Comparison of ENCODE assay signal across 16 cellular contexts in genomic region chr4:146063143-146063542, GRCh38.
DNase-seq lines count a peak whose midpoint lies in the region; ATAC-seq and TF ChIP-seq lines count a peak whose summit lies in the region.
"Had no signal": no experiment of that assay in that cellular context is flagged by ENCODE, and none has a peak within 500 bp of the region (broad histone marks: within the 10 kb centered on the region; RNA-seq: fewer than 3 reads in every experiment).

No MANE protein-coding gene starts in this region.

- DNase-seq in fibroblast of peridontal ligament (ENCODE audit: extremely low read depth) (peak; percentile 26), foreskin melanocyte (no peak), NCI-H510A (lab: John Stamatoyannopoulos, UW) (no peak), adrenal gland (no peak)
- DNase-seq: esophagus squamous epithelium; heart left ventricle; mammary epithelial cell; naive thymus-derived CD4-positive, alpha-beta T cell; NCI-H1930; NCI-H526; small intestine had no signal

- no peaks in the 10 kb centered on the region for H3K36me3 ChIP-seq in adrenal gland (replicated peaks in 1 of 2)
- H3K36me3 ChIP-seq: esophagus squamous epithelium, heart left ventricle had no signal

- peak; percentile 29 for ATAC-seq in GM18498 (IDR thresholded peaks at IDR 0.05; ENCODE audit: unreplicated experiment)
- peak; percentile 23 for ATAC-seq in GM21367 (IDR thresholded peaks at IDR 0.05; ENCODE audit: unreplicated experiment)
- peak; percentile 33 for ATAC-seq in HG03064 (IDR thresholded peaks at IDR 0.05; ENCODE audit: low read depth, unreplicated experiment)
- no peak for ATAC-seq in GM19328 (IDR thresholded peaks at IDR 0.05; ENCODE audit: unreplicated experiment)
- ATAC-seq: heart left ventricle; naive thymus-derived CD4-positive, alpha-beta T cell had no signal

- no peaks in the 10 kb centered on the region for H3K27me3 ChIP-seq in adrenal gland

- intact Hi-C loops in adrenal gland (cut with DNase I), result no loop called here

- H3K4me1 ChIP-seq in adrenal gland (replicated peaks in 1 of 2), result no peaks in the 10 kb centered on the region
- H3K4me1 ChIP-seq: esophagus squamous epithelium had no signal

- H3K4me3 ChIP-seq in adrenal gland, result no peak overlapping the region
- H3K4me3 ChIP-seq: esophagus squamous epithelium, heart left ventricle had no signal

- TF ChIP-seq POLR2A in adrenal gland (IDR thresholded peaks at IDR 0.05), result no peak

- TF ChIP-seq CTCF in adrenal gland (IDR thresholded peaks at IDR 0.05), result no peak

- H3K27ac ChIP-seq in adrenal gland, result no peak overlapping the region
- H3K27ac ChIP-seq: esophagus squamous epithelium, heart left ventricle, VCaP had no signal

- no peaks in the 10 kb centered on the region for H3K9me3 ChIP-seq in adrenal gland (replicated peaks in 1 of 3)
- H3K9me3 ChIP-seq: esophagus squamous epithelium, heart left ventricle had no signal
